In the genomic region with DNA sequence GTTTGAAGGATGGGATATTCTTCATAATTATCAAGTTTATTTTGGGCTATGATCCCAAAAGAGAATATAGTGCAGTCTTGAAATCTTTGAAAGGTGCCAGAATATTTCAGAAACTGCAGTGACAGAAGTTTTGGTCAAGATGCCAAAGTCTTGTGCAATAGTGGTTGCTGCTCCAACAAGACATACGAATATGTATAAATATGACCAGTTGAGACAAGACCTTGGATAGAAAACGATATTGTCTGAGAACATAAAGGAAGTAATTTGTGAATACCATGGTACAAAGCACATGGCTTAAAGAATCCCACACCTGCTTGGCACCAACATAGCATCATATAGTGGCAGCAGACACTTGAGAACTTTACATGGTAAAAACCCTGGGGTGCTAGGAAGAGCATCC, we compare ENCODE assay signal across 20 cellular contexts. TPM values are rescaled to one million over a fixed set of nuclear protein-coding genes. Genes with fewer than 3 reads are reported as not detected.
A peak's percentile ranks its signal among the peaks of the same experiment; 100 is the strongest.
DNase-seq lines count a peak whose midpoint lies in the region; TF ChIP-seq lines count a peak whose summit lies in the region.
"Had no signal": no experiment of that assay in that cellular context is flagged by ENCODE, and none has a peak within 500 bp of the region (broad histone marks: within the 10 kb centered on the region; RNA-seq: fewer than 3 reads in every experiment).

No MANE protein-coding gene starts in this region.

- DNase-seq in HCEC 1CT (peak; percentile 4), fibroblast of peridontal ligament (ENCODE audit: extremely low read depth) (peak; percentile 73), sigmoid colon (peak; percentile 72), NCI-H82 (lab: John Stamatoyannopoulos, UW) (no peak), PC-9 (no peak), endodermal cell (no peak)
- DNase-seq in effector CD4-positive, alpha-beta T cell: no peak
- DNase-seq: activated CD4-positive, alpha-beta T cell treated with anti-CD3 and anti-CD28 coated beads for 48 hours; brain microvascular endothelial cell; CD8-positive, alpha-beta memory T cell; DMS79; left lung; NCI-H1436; NCI-H526; SHP77 treated with DMSO at 0.1 percent for 48 hours; stimulated activated CD4-positive, alpha-beta T cell treated with anti-CD3 and anti-CD28 coated beads, Interleukin-4, amount 100 ng/mL, for 1 hour; stomach had no signal

- H3F3A ChIP-seq in PC-9 (ENCODE audit: insufficient read depth, low read depth): no peaks in the 10 kb centered on the region

- H3K36me3 ChIP-seq in sigmoid colon (no peaks in the 10 kb centered on the region), PC-9 (ENCODE audit: low read depth) (no peaks in the 10 kb centered on the region), endodermal cell (ENCODE audit: control insufficient read depth, insufficient read depth, low read length) (no peaks in the 10 kb centered on the region)
- H3K36me3 ChIP-seq: brain microvascular endothelial cell, left lung, stomach had no signal

- no peak for TF ChIP-seq POLR2A in sigmoid colon (IDR thresholded peaks at IDR 0.05)

- TF ChIP-seq EP300 in sigmoid colon (IDR thresholded peaks at IDR 0.05): no peak

- peak overlapping the region; percentile 93 for H3K27ac ChIP-seq in VCaP
- peak overlapping the region in 1 of 4 donors; percentile 8 for H3K27ac ChIP-seq in sigmoid colon
- H3K27ac ChIP-seq in PC-9: no peak overlapping the region
- H3K27ac ChIP-seq in endodermal cell (ENCODE audit: low read depth, low read length): no peak overlapping the region
- H3K27ac ChIP-seq: brain microvascular endothelial cell, left lung, stomach had no signal

- H3K4me2 ChIP-seq in PC-9: no peak overlapping the region

- no peak for TF ChIP-seq CTCF in VCaP (conservative IDR thresholded peaks at IDR 0.05)
- no peak for TF ChIP-seq CTCF in sigmoid colon (IDR thresholded peaks at IDR 0.05)
- TF ChIP-seq CTCF in PC-9 (conservative IDR thresholded peaks at IDR 0.05): no peak
- no peak for TF ChIP-seq CTCF in endodermal cell (conservative IDR thresholded peaks at IDR 0.05)

- H2AFZ ChIP-seq in PC-9: no peak overlapping the region

- no peaks in the 10 kb centered on the region for H3K79me2 ChIP-seq in PC-9 (ENCODE audit: low read depth)

- H3K9me2 ChIP-seq in PC-9 (ENCODE audit: insufficient read depth): no peaks in the 10 kb centered on the region

- H3K9me3 ChIP-seq in sigmoid colon (no peaks in the 10 kb centered on the region), PC-9 (ENCODE audit: insufficient read depth, low read depth) (no peaks in the 10 kb centered on the region), endodermal cell (ENCODE audit: control insufficient read depth, low read length) (no peaks in the 10 kb centered on the region)
- H3K9me3 ChIP-seq: left lung, stomach had no signal

- H3K27ac Mint-ChIP-seq in endodermal cell: no peak overlapping the region
- H3K27ac Mint-ChIP-seq: CD8-positive, alpha-beta memory T cell had no signal

- no peak overlapping the region for H3K9ac ChIP-seq in endodermal cell (ENCODE audit: extremely low read depth, low read length, poor library complexity, severe bottlenecking)

- H3K4me1 ChIP-seq in sigmoid colon (peaks cover 0 to 28% (median 2%) of the 10 kb centered on the region in 4 donors), PC-9 (replicated peaks; ENCODE audit: insufficient read depth) (no peaks in the 10 kb centered on the region), endodermal cell (ENCODE audit: control insufficient read depth, insufficient read depth, low read length) (no peaks in the 10 kb centered on the region)
- H3K4me1 ChIP-seq: left lung had no signal

- H3K9me3 Mint-ChIP-seq in endodermal cell: peaks cover 17% of the 10 kb centered on the region

- H3K4me3 Mint-ChIP-seq in endodermal cell: no peak overlapping the region
- H3K4me3 Mint-ChIP-seq: CD8-positive, alpha-beta memory T cell had no signal

- H3K4me3 ChIP-seq in sigmoid colon (no peak overlapping the region), PC-9 (no peak overlapping the region), endodermal cell (ENCODE audit: low read length) (no peak overlapping the region)
- H3K4me3 ChIP-seq: left lung, stomach had no signal

- WGBS in sigmoid colon, 2 donors: 44 to 72% methylated on average over 2 of the region's 2 CpGs
- WGBS in endodermal cell (ENCODE audit: insufficient coverage in 1 of 2, insufficient read length in 1 of 2), 2 experiments: 97 to 100% methylated on average over 1 to 2 of the region's 2 CpGs

- CTCF ChIA-PET in PC-9 (lab: Charles Lee): no interaction called here

- H4K20me1 ChIP-seq in PC-9 (ENCODE audit: insufficient read depth): no peaks in the 10 kb centered on the region

- no peaks in the 10 kb centered on the region for H3K4me1 Mint-ChIP-seq in endodermal cell
- H3K4me1 Mint-ChIP-seq: CD8-positive, alpha-beta memory T cell had no signal

- no peaks in the 10 kb centered on the region for H3K27me3 Mint-ChIP-seq in endodermal cell (ENCODE audit: insufficient read depth)

- no peaks in the 10 kb centered on the region for H3K36me3 Mint-ChIP-seq in endodermal cell (ENCODE audit: low read depth)
- H3K36me3 Mint-ChIP-seq: CD8-positive, alpha-beta memory T cell had no signal

- intact Hi-C loops in sigmoid colon (cut with DNase I): no loop called here
- intact Hi-C loops in PC-9 (cut with micrococcal nuclease; ENCODE audit: unreplicated experiment): no loop called here

- POLR2A ChIA-PET in PC-9 (lab: Charles Lee; ENCODE audit: unreplicated experiment): no interaction called here

- H3K27me3 ChIP-seq in sigmoid colon (no peaks in the 10 kb centered on the region), PC-9 (ENCODE audit: insufficient read depth, low read depth) (no peaks in the 10 kb centered on the region), endodermal cell (ENCODE audit: control insufficient read depth, insufficient read depth, low read length, poor library complexity, severe bottlenecking) (no peaks in the 10 kb centered on the region)
- H3K27me3 ChIP-seq: brain microvascular endothelial cell, left lung, stomach had no signal

- BruUV-seq in PC-9 (replicated peaks; lab: Mats Ljungman, UMichigan): no TSS peak

RNA-seq across cellular contexts. Expression of a gene that starts 48.6 kb away (rescaled TPM):
- total RNA-seq in sigmoid colon (not detected), PC-9 (2021) (not detected in 2 replicates), endodermal cell (not detected)
- polyA plus RNA-seq in sigmoid colon: not detected
- polyA plus RNA-seq in endodermal cell (2013, experiment 1 of 2): not detected
- polyA plus RNA-seq in endodermal cell (2013, experiment 2 of 2): not detected
- total RNA-seq: CD8-positive, alpha-beta memory T cell; left lung; posterior vena cava; stomach had no signal
- polyA plus RNA-seq: CD8-positive, alpha-beta memory T cell; neural cell; stomach had no signal

Comparison
In these comparisons a context has a peak if more than half of its experiments do, and no peak if none do; other contexts are left out.
1. DNase-seq: peak in HCEC 1CT (single experiment), fibroblast of peridontal ligament (single experiment) and sigmoid colon (single experiment); none in NCI-H82 (single experiment), PC-9 (0 of 2), effector CD4-positive, alpha-beta T cell (single experiment) and endodermal cell (single experiment).